1 cellular context compared by ENCODE assay signal in genomic region chr17:75440738-75441448, GRCh38.
A peak's percentile ranks its signal among the peaks of the same experiment; 100 is the strongest.
TF ChIP-seq lines count a peak whose summit lies in the region.

No MANE protein-coding gene starts in this region.

TF ChIP-seq in liver, 16 proteins besides CTCF, POLR2A, EP300 and RAD21 (continued from another document):
- no peak for TF ChIP-seq REST (IDR thresholded peaks at IDR 0.05)
- TF ChIP-seq SP1 (IDR thresholded peaks at IDR 0.05) = peak; percentile 16
- no peak for TF ChIP-seq FOXA1 (IDR thresholded peaks at IDR 0.05)
